11 cellular contexts compared by ENCODE assay signal in the genomic region with DNA sequence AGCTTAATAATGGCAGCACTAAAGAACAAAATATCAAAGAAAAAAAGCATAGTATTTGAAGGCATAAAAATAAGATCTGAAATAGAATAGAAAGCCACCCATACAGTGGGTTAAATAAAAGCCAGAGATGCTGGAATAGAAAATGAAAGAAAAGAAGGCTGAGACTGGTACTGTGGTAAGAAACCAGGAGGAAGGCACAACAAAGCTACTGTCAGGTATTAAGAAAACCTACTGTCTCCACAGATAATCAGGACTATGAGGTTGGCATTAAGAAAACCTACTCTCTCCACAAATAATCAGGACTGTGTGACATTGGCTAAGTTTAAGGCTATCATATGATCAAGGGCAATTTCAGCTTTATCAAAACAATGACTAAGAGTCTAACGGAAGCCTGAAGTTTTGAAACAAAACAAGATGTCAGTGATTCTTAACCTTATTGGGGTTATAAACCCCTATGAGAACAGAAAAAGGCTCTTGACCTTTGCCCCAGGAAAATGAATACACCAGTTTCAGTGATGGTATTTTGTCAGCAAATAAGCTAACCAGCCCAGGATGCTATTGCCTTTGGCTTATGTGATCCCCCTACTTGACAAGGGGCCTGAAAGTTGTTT. TPM values are rescaled to one million over a fixed set of nuclear protein-coding genes. Genes with fewer than 3 reads are reported as not detected.
DNase-seq lines count a peak whose midpoint lies in the region; ATAC-seq and TF ChIP-seq lines count a peak whose summit lies in the region.
"Had no signal": no experiment of that assay in that cellular context is flagged by ENCODE, and none has a peak within 500 bp of the region (broad histone marks: within the 10 kb centered on the region; RNA-seq: fewer than 3 reads in every experiment).

No MANE protein-coding gene starts in this region.

- H3K4me3 ChIP-seq in Panc1 (ENCODE audit: low read depth in 2 of 2, low read length in 2 of 2), result no peak overlapping the region
- H3K4me3 ChIP-seq: A549, heart left ventricle had no signal

- no peaks in the 10 kb centered on the region for H3K27me3 ChIP-seq in Panc1 (ENCODE audit: control insufficient read depth, insufficient read depth, low read length)
- H3K27me3 ChIP-seq: heart left ventricle had no signal

- no TSS peak for BruUV-seq in Panc1 (replicated peaks; lab: Mats Ljungman, UMichigan)

- H3K4me1 ChIP-seq in Panc1 (ENCODE audit: control insufficient read depth, insufficient read depth, low read length), result peaks cover 6% of the 10 kb centered on the region
- H3K4me1 ChIP-seq: A549, heart left ventricle had no signal

- H3K36me3 ChIP-seq in Panc1 (ENCODE audit: control insufficient read depth, insufficient read depth, low read length), result no peaks in the 10 kb centered on the region
- H3K36me3 ChIP-seq: heart left ventricle had no signal

- CTCF ChIA-PET in Panc1 (lab: Charles Lee), result interaction anchor here (0.5 kb wide), 1 partner anchor 285 kb away, joined by 3 read pairs; no protein-coding TSS in a partner anchor

- intact Hi-C loops in Panc1 (cut with micrococcal nuclease; ENCODE audit: unreplicated experiment), result no loop called here

- POLR2A ChIA-PET in Panc1 (lab: Charles Lee), result no interaction called here

- H3K27ac ChIP-seq in Panc1 (ENCODE audit: low read length), result no peak overlapping the region
- H3K27ac ChIP-seq: A549, heart left ventricle had no signal

- ATAC-seq in HG02759 (IDR thresholded peaks at IDR 0.05; ENCODE audit: unreplicated experiment) (peak; percentile 28), Panc1 (peak; percentile 35; the same call in 1 of the 2 replicates)
- ATAC-seq: A549, heart left ventricle had no signal

- in situ Hi-C loops in Panc1 (cut with HindIII; ENCODE audit: low pct_unique_long_range_greater_than_20kb, low sequenced_read_pairs), result no loop called here

- H3K9me3 ChIP-seq in Panc1 (ENCODE audit: control insufficient read depth, insufficient read depth, low read depth, low read length), result no peaks in the 10 kb centered on the region
- H3K9me3 ChIP-seq: A549, heart left ventricle had no signal

- TF ChIP-seq CTCF in Panc1 (IDR thresholded peaks at IDR 0.05), result no peak

- peak; percentile 53 for DNase-seq in NCI-H2107 treated with DMSO at 0.1 percent for 48 hours (lab: John Stamatoyannopoulos, UW; ENCODE audit: unreplicated experiment)
- no peak for DNase-seq in NCI-H2107 (lab: John Stamatoyannopoulos, UW)
- DNase-seq in Panc1 (ENCODE audit: low read depth, low spot score), result no peak
- DNase-seq in renal cortical epithelial cell (ENCODE audit: low read depth), result peak; percentile 31
- no peak for DNase-seq in stimulated activated CD4-positive, alpha-beta T cell treated with anti-CD3 and anti-CD28 coated beads, Interleukin-4, amount 100 ng/mL, for 1 hour
- no peak for DNase-seq in SIG-M5 treated with dmso at 0.1 percent for 504 hours (lab: John Stamatoyannopoulos, UW; ENCODE audit: unreplicated experiment)
- DNase-seq in hypothalamus (lab: John Stamatoyannopoulos, UW), result no peak
- DNase-seq: activated effector memory CD4-positive, alpha-beta T cell treated with Interleukin-2 at 50 U/mL for 16 hours; heart left ventricle had no signal

RNA-seq across cellular contexts. Expression of gene MCOLN2, which starts 24.4 kb away (rescaled TPM):
- 22.5 TPM for total RNA-seq in Panc1 (2021; ENCODE audit: unreplicated experiment)
- polyA plus RNA-seq in Panc1 (2012; ENCODE audit: insufficient read length), result 11.0 TPM
- 0.89 and 1.9 TPM in 2 replicates for total RNA-seq in renal cortical epithelial cell
- polyA plus RNA-seq: heart left ventricle had no signal

Comparison
In these comparisons a context has a peak if more than half of its experiments do, and no peak if none do; other contexts are left out.
1. DNase-seq: peak in NCI-H2107 treated with DMSO at 0.1 percent for 48 hours (single experiment) and renal cortical epithelial cell (single experiment); none in NCI-H2107 (single experiment), Panc1 (single experiment), stimulated activated CD4-positive, alpha-beta T cell treated with anti-CD3 and anti-CD28 coated beads, Interleukin-4, amount 100 ng/mL, for 1 hour (single experiment), SIG-M5 treated with dmso at 0.1 percent for 504 hours (single experiment) and hypothalamus (0 of 51).